15 cellular contexts compared by ENCODE assay signal in genomic region chr2:169184074-169184473, GRCh38.
A peak's percentile ranks its signal among the peaks of the same experiment; 100 is the strongest.
DNase-seq lines count a peak whose midpoint lies in the region; ATAC-seq and TF ChIP-seq lines count a peak whose summit lies in the region.
"Had no signal": no experiment of that assay in that cellular context is flagged by ENCODE, and none has a peak within 500 bp of the region (broad histone marks: within the 10 kb centered on the region; RNA-seq: fewer than 3 reads in every experiment).

No MANE protein-coding gene starts in this region.

- DNase-seq in HPDE6-E6E7 (ENCODE audit: extremely low spot score): peak; percentile 31
- peak; percentile 33 for DNase-seq in RWPE1 (ENCODE audit: low spot score)
- DNase-seq in dermis blood vessel endothelial cell: peak; percentile 23
- peak; percentile 50 to 71 for DNase-seq in lung microvascular endothelial cell (ENCODE audit: low read depth in 2 of 2)
- no peak for DNase-seq in upper lobe of left lung
- no peak for DNase-seq in activated naive CD4-positive, alpha-beta T cell treated with anti-CD3 and anti-CD28 coated beads, Interleukin-2, amount 50 U/mL, for 16 hours
- DNase-seq in trophoblast cell: no peak
- DNase-seq: COR-L47, DMS153, KBM-7, NCI-H1436, NCI-H2029 treated with DMSO at 0.1 percent for 48 hours, NCI-H524, SHP77 treated with DMSO at 0.1 percent for 48 hours had no signal

- H3K23ac ChIP-seq in trophoblast cell (ENCODE audit: low read length): no peak overlapping the region

- ATAC-seq in upper lobe of left lung (ENCODE audit: low FRiP score in 2 of 2): no peak
- ATAC-seq: Panc1 had no signal

- H2AFZ ChIP-seq in trophoblast cell (ENCODE audit: insufficient read depth, low read length, poor library complexity): no peak overlapping the region

- H3K18ac ChIP-seq in trophoblast cell (ENCODE audit: low read length): no peak overlapping the region

- TF ChIP-seq POLR2A in upper lobe of left lung (IDR thresholded peaks at IDR 0.05): no peak

- no peaks in the 10 kb centered on the region for H3K79me1 ChIP-seq in trophoblast cell (ENCODE audit: low read length)

- no peak overlapping the region for H4K12ac ChIP-seq in trophoblast cell (ENCODE audit: low read depth, low read length)

- H3K4me3 ChIP-seq in upper lobe of left lung: no peak overlapping the region
- no peak overlapping the region for H3K4me3 ChIP-seq in trophoblast cell (ENCODE audit: low read depth, low read length)

- H3K4ac ChIP-seq in trophoblast cell (ENCODE audit: low read depth, low read length): no peak overlapping the region

- no peak overlapping the region for H3K27ac ChIP-seq in RWPE1
- H3K27ac ChIP-seq in upper lobe of left lung: no peak overlapping the region
- H3K27ac ChIP-seq in trophoblast cell (ENCODE audit: low read depth, low read length): no peak overlapping the region

- no peak overlapping the region for H3K14ac ChIP-seq in trophoblast cell (ENCODE audit: low read length)

- H3K36me3 ChIP-seq in upper lobe of left lung: no peaks in the 10 kb centered on the region
- no peaks in the 10 kb centered on the region for H3K36me3 ChIP-seq in trophoblast cell (ENCODE audit: control insufficient read depth in 1 of 2, insufficient read depth in 2 of 2, low read length in 2 of 2)

- no peak overlapping the region for H2BK120ac ChIP-seq in trophoblast cell (ENCODE audit: insufficient read depth, low read length, poor library complexity)

- H4K8ac ChIP-seq in trophoblast cell (ENCODE audit: low read depth, low read length): no peak overlapping the region

- 33 to 42% methylated on average over 3 of the region's 3 CpGs for WGBS in upper lobe of left lung, 2 donors
- no CpG with 5 or more reads among the region's 3 CpGs for WGBS in trophoblast cell (ENCODE audit: extremely low coverage, insufficient coverage, insufficient read length)

- H2AK5ac ChIP-seq in trophoblast cell (ENCODE audit: low read length): no peak overlapping the region

- no peak overlapping the region for H2BK12ac ChIP-seq in trophoblast cell (ENCODE audit: low read length)

- no peak overlapping the region for H2BK5ac ChIP-seq in trophoblast cell (ENCODE audit: low read depth, low read length, poor library complexity)

- CTCF ChIA-PET in RWPE1 (lab: Yijun Ruan, JAX): no interaction called here

- H4K91ac ChIP-seq in trophoblast cell (ENCODE audit: low read depth, low read length): no peak overlapping the region

- H3K4me2 ChIP-seq in trophoblast cell (ENCODE audit: low read length): no peak overlapping the region

- no peak for TF ChIP-seq CTCF in RWPE1 (conservative IDR thresholded peaks at IDR 0.05; ENCODE audit: low read depth)
- TF ChIP-seq CTCF in upper lobe of left lung (IDR thresholded peaks at IDR 0.05): no peak

- no peaks in the 10 kb centered on the region for H3K4me1 ChIP-seq in upper lobe of left lung
- H3K4me1 ChIP-seq in trophoblast cell (ENCODE audit: control insufficient read depth in 1 of 2, insufficient read depth in 2 of 2, low read length in 2 of 2): peaks cover 0 to 2% of the 10 kb centered on the region in 2 experiments

- H3K9me3 ChIP-seq in upper lobe of left lung (no peaks in the 10 kb centered on the region), trophoblast cell (ENCODE audit: insufficient read depth, low read depth, low read length) (no peaks in the 10 kb centered on the region)

- no peaks in the 10 kb centered on the region for H3K79me2 ChIP-seq in trophoblast cell (ENCODE audit: control insufficient read depth, insufficient read depth, low read length, poor library complexity)

- H3K27me3 ChIP-seq in upper lobe of left lung (no peaks in the 10 kb centered on the region), trophoblast cell (ENCODE audit: insufficient read depth, low read length) (no peaks in the 10 kb centered on the region)

- H3K9ac ChIP-seq in trophoblast cell (ENCODE audit: low read length): no peak overlapping the region

- POLR2A ChIA-PET in RWPE1 (lab: Yijun Ruan, JAX; ENCODE audit: low non-redundant PET): no interaction called here

- no peak for TF ChIP-seq EP300 in upper lobe of left lung (IDR thresholded peaks at IDR 0.05)

Comparison
In these comparisons a context has a peak if more than half of its experiments do, and no peak if none do; other contexts are left out.
1. DNase-seq: peak in HPDE6-E6E7 (single experiment), RWPE1 (single experiment), dermis blood vessel endothelial cell (single experiment) and lung microvascular endothelial cell (2 of 2); none in upper lobe of left lung (0 of 2), activated naive CD4-positive, alpha-beta T cell treated with anti-CD3 and anti-CD28 coated beads, Interleukin-2, amount 50 U/mL, for 16 hours (single experiment) and trophoblast cell (0 of 2).